ENCODE assay signal across 8 cellular contexts in genomic region chr14:104688505-104688754, GRCh38. TPM values are rescaled to one million over a fixed set of nuclear protein-coding genes. Genes with fewer than 3 reads are reported as not detected.
A peak's percentile ranks its signal among the peaks of the same experiment; 100 is the strongest.
DNase-seq lines count a peak whose midpoint lies in the region; ATAC-seq and TF ChIP-seq lines count a peak whose summit lies in the region.

No MANE protein-coding gene starts in this region.

- intact Hi-C loops in PC-9 (cut with micrococcal nuclease; ENCODE audit: unreplicated experiment), result no loop called here

- no TSS peak for BruUV-seq in PC-9 (replicated peaks; lab: Mats Ljungman, UMichigan)

- ATAC-seq in HG02759 (IDR thresholded peaks at IDR 0.05; ENCODE audit: unreplicated experiment), result no peak

- H3K4me2 ChIP-seq in PC-9 (peak overlapping the region; percentile 82), parathyroid adenoma (ENCODE audit: low read length) (peak overlapping the region; percentile 90)

- CTCF ChIA-PET in PC-9 (lab: Charles Lee) (no interaction called here), HEK293T (lab: Yijun Ruan, JAX) (no interaction called here)

- H3K27me3 ChIP-seq in ACC112 (ENCODE audit: insufficient read depth, low read length) (no peaks in the 10 kb centered on the region), PC-9 (ENCODE audit: insufficient read depth, low read depth) (no peaks in the 10 kb centered on the region), parathyroid adenoma (ENCODE audit: control insufficient read depth, insufficient read depth, low read length) (no peaks in the 10 kb centered on the region)

- H3K9ac ChIP-seq in parathyroid adenoma, result no peak overlapping the region

- peak overlapping the region; percentile 69 for H3K27ac ChIP-seq in ACC112 (ENCODE audit: low read depth, low read length)
- H3K27ac ChIP-seq in PC-9, result peak overlapping the region; percentile 47
- peak overlapping the region; percentile 34 for H3K27ac ChIP-seq in parathyroid adenoma

- peaks cover 24% of the 10 kb centered on the region for H3F3A ChIP-seq in PC-9 (ENCODE audit: insufficient read depth, low read depth)

- H3K4me3 ChIP-seq in ACC112 (ENCODE audit: low read depth, low read length) (peak overlapping the region; percentile 100), PC-9 (peak overlapping the region; percentile 71), epithelial cell of proximal tubule (ENCODE audit: low read depth, low read length) (peak overlapping the region; percentile 55), parathyroid adenoma (ENCODE audit: low read depth, low read length) (peak overlapping the region; percentile 57)

- TF ChIP-seq CTCF in PC-9 (conservative IDR thresholded peaks at IDR 0.05), result no peak
- TF ChIP-seq CTCF in epithelial cell of proximal tubule (conservative IDR thresholded peaks at IDR 0.05; ENCODE audit: low read depth, low read length), result no peak
- TF ChIP-seq CTCF in parathyroid adenoma (IDR thresholded peaks at IDR 0.05), result no peak

- DNase-seq in PC-9 (no peak), epithelial cell of proximal tubule (ENCODE audit: low read depth) (no peak), HEK293T (ENCODE audit: extremely low spot score) (no peak), NCI-H1694 treated with DMSO at 0.1 percent for 48 hours (lab: John Stamatoyannopoulos, UW) (no peak)
- DNase-seq in stimulated activated CD4-positive, alpha-beta T cell treated with anti-CD3 and anti-CD28 coated beads, Interleukin-2, amount 100 ng/mL, for 24 hours, result no peak

- peaks cover 2% of the 10 kb centered on the region; the same call in 1 of the 2 replicates for H3K36me3 ChIP-seq in ACC112 (ENCODE audit: insufficient read depth, low read length)
- no peaks in the 10 kb centered on the region for H3K36me3 ChIP-seq in PC-9 (ENCODE audit: low read depth)
- no peaks in the 10 kb centered on the region for H3K36me3 ChIP-seq in parathyroid adenoma (ENCODE audit: control insufficient read depth, insufficient read depth, low read length)

- H3K9me3 ChIP-seq in PC-9 (ENCODE audit: insufficient read depth, low read depth), result no peaks in the 10 kb centered on the region
- no peaks in the 10 kb centered on the region for H3K9me3 ChIP-seq in parathyroid adenoma (ENCODE audit: control insufficient read depth, low read length)

- no peaks in the 10 kb centered on the region for H3K9me2 ChIP-seq in PC-9 (ENCODE audit: insufficient read depth)

- H3K79me2 ChIP-seq in ACC112 (ENCODE audit: control insufficient read depth, insufficient read depth, low read length, unreplicated experiment), result peaks cover 40% of the 10 kb centered on the region
- H3K79me2 ChIP-seq in PC-9 (ENCODE audit: low read depth), result peaks cover 38% of the 10 kb centered on the region
- peaks cover 3% of the 10 kb centered on the region for H3K79me2 ChIP-seq in parathyroid adenoma

- H3K4me1 ChIP-seq in ACC112 (ENCODE audit: control insufficient read depth, insufficient read depth, low read length, unreplicated experiment), result peaks cover 45% of the 10 kb centered on the region
- H3K4me1 ChIP-seq in PC-9 (replicated peaks; ENCODE audit: insufficient read depth), result peaks cover 36% of the 10 kb centered on the region
- H3K4me1 ChIP-seq in parathyroid adenoma, result peaks cover 11% of the 10 kb centered on the region

- peaks cover 30% of the 10 kb centered on the region for H4K20me1 ChIP-seq in PC-9 (ENCODE audit: insufficient read depth)

- POLR2A ChIA-PET in PC-9 (lab: Charles Lee; ENCODE audit: unreplicated experiment) (no interaction called here), HEK293T (lab: Yijun Ruan, JAX) (interaction anchor here (3.0 kb wide), 1 partner anchor 11 kb away, joined by 21 read pairs; no protein-coding TSS in a partner anchor)

- no peak overlapping the region for H2AFZ ChIP-seq in ACC112 (ENCODE audit: low read length, unreplicated experiment)
- no peak overlapping the region for H2AFZ ChIP-seq in PC-9
- peak overlapping the region; percentile 97 for H2AFZ ChIP-seq in parathyroid adenoma

TF ChIP-seq in HEK293T, 16 proteins besides CTCF, POLR2A, EP300 and RAD21:
- TF ChIP-seq CTBP1 (IDR thresholded peaks at IDR 0.05; ENCODE audit: borderline replicate concordance), result no peak
- TF ChIP-seq L3MBTL2 (conservative IDR thresholded peaks at IDR 0.05), result no peak
- TF ChIP-seq HDGF (IDR thresholded peaks at IDR 0.05; ENCODE audit: borderline replicate concordance), result no peak

RNA-seq across cellular contexts. Expression of gene INF2, which starts 1.0 kb away (rescaled TPM):
- total RNA-seq in PC-9 (2021) (107 and 113 TPM in 2 replicates), epithelial cell of proximal tubule (100 and 130 TPM in 2 replicates)

RNA-seq across cellular contexts. Expression of gene ADSS1, which starts 35.6 kb away (rescaled TPM):
- 5.8 and 11.5 TPM in 2 replicates for total RNA-seq in PC-9 (2021)
- total RNA-seq in epithelial cell of proximal tubule, result 1.7 and 2.3 TPM in 2 replicates
